ENCODE assay signal across 8 cellular contexts in genomic region chr20:354298-354977, GRCh38. TPM values are rescaled to one million over a fixed set of nuclear protein-coding genes. Genes with fewer than 3 reads are reported as not detected.
A peak's percentile ranks its signal among the peaks of the same experiment; 100 is the strongest.
DNase-seq lines count a peak whose midpoint lies in the region; TF ChIP-seq lines count a peak whose summit lies in the region.

No MANE protein-coding gene starts in this region.

- H2AFZ ChIP-seq in SK-N-SH (ENCODE audit: low read depth): no peak overlapping the region

- no peak for TF ChIP-seq EP300 in SK-N-SH (IDR thresholded peaks at IDR 0.05; ENCODE audit: borderline replicate concordance in 1 of 2, low read depth in 1 of 2, low read length in 1 of 2)

- no peaks in the 10 kb centered on the region for H3K4me1 ChIP-seq in HEK293 (ENCODE audit: control insufficient read depth, insufficient read depth, low read length)
- H3K4me1 ChIP-seq in SK-N-SH (ENCODE audit: control insufficient read depth in 1 of 2, insufficient read depth in 2 of 2, low read depth in 1 of 2, low read length in 1 of 2): no peaks in the 10 kb centered on the region; a peak in 1 of 4 replicates

- H3K27ac ChIP-seq in HEK293 (ENCODE audit: extremely low read depth, low read depth, low read length) (no peak overlapping the region), SK-N-SH (ENCODE audit: low read depth in 2 of 2, low read length in 1 of 2) (no peak overlapping the region; a peak in 1 of 4 replicates)

- no peaks in the 10 kb centered on the region for H4K20me1 ChIP-seq in SK-N-SH (ENCODE audit: insufficient read depth)

- POLR2A ChIA-PET in HEK293 (lab: Yijun Ruan, JAX) (interaction anchor here (1.1 to 1.5 kb wide), 4 partner anchors 53 to 125 kb away, joined by 3 to 8 read pairs (median 4); partner anchors contain the start of gene RBCK1), SK-N-SH (lab: Yijun Ruan, JAX) (interaction anchor here (1.1 kb wide), 1 partner anchor 26 kb away, joined by 4 read pairs; the partner anchor contains the start of gene TRIB3)

- no peaks in the 10 kb centered on the region for H3K79me2 ChIP-seq in SK-N-SH (ENCODE audit: insufficient read depth)

- intact Hi-C loops in cardiac septum (cut with DNase I): loop anchor here (2.0 to 5.0 kb wide), 5 partner anchors 78 to 383 kb away; partner anchors contain the start of gene TBC1D20

- H3K9ac ChIP-seq in SK-N-SH: no peak overlapping the region

- H3K9me3 ChIP-seq in HEK293 (ENCODE audit: control insufficient read depth, insufficient read depth, low read depth, low read length) (no peaks in the 10 kb centered on the region), SK-N-SH (no peaks in the 10 kb centered on the region)

- CTCF ChIA-PET in HEK293 (lab: Yijun Ruan, JAX) (interaction anchor here (0.5 to 5.4 kb wide), 54 partner anchors 8 to 414 kb away, joined by 3 to 88 read pairs (median 4); partner anchors contain the start of genes CSNK2A1, SLC52A3 and TRIB3), SK-N-SH (lab: Yijun Ruan, JAX) (interaction anchor here (0.7 to 7.2 kb wide), 43 partner anchors 9 to 385 kb away, joined by 3 to 94 read pairs (median 5); partner anchors contain the start of genes NRSN2 and SOX12)

- 11% methylated on average over 14 of the region's 14 CpGs for WGBS in SK-N-SH (ENCODE audit: low lambda C conversion rate)

- H3F3A ChIP-seq in SK-N-SH (replicated peaks; ENCODE audit: insufficient read depth): peaks cover 4% of the 10 kb centered on the region

- peaks cover 12% of the 10 kb centered on the region in 2 experiments; a peak in 2 of 3 replicates for H3K36me3 ChIP-seq in HEK293 (ENCODE audit: control insufficient read depth in 2 of 2, insufficient read depth in 1 of 2, low read length in 2 of 2)
- H3K36me3 ChIP-seq in SK-N-SH (replicated peaks in 1 of 2; ENCODE audit: control insufficient read depth in 1 of 2, insufficient read depth in 2 of 2, low read length in 1 of 2): peaks cover 0 to 18% of the 10 kb centered on the region in 2 experiments

- H3K27me3 ChIP-seq in SK-N-SH (ENCODE audit: insufficient read depth): no peaks in the 10 kb centered on the region

- peak; percentile 94 for TF ChIP-seq CTCF in HEK293 (tag by site-specific recombination; IDR thresholded peaks at IDR 0.05)
- TF ChIP-seq CTCF in SK-N-SH (IDR thresholded peaks at IDR 0.05): peak; percentile 91

- no peaks in the 10 kb centered on the region for H3K9me2 ChIP-seq in SK-N-SH

- peak; percentile 96 for TF ChIP-seq RAD21 in SK-N-SH (IDR thresholded peaks at IDR 0.05; ENCODE audit: low read length)

- H3K4me3 ChIP-seq in HEK293 (ENCODE audit: low read depth, low read length) (no peak overlapping the region), SK-N-SH (ENCODE audit: low read depth in 2 of 2, low read length in 1 of 2) (peak overlapping the region in 1 of 2 experiments; percentile 54; a peak in 1 of 4 replicates)

- peak; percentile 55 for DNase-seq in GDM1 (lab: John Stamatoyannopoulos, UW)
- DNase-seq in NCI-H1092 treated with DMSO at 0.1 percent for 48 hours (lab: John Stamatoyannopoulos, UW): peak; percentile 81
- DNase-seq in SK-N-SH: peak; percentile 90
- DNase-seq in activated naive CD4-positive, alpha-beta T cell treated with anti-CD3 and anti-CD28 coated beads, Interleukin-2, amount 50 U/mL, for 16 hours: peak; percentile 79
- peak; percentile 83 for DNase-seq in cardiac septum (ENCODE audit: low spot score)
- DNase-seq in renal cortical epithelial cell (ENCODE audit: low read depth): peak; percentile 54
- DNase-seq in cortex of kidney (lab: John Stamatoyannopoulos, UW): no peak

- H3K4me2 ChIP-seq in SK-N-SH: no peak overlapping the region

TF ChIP-seq in HEK293, 187 proteins besides CTCF, POLR2A, EP300 and RAD21 (continues in another document):
- peak; percentile 34; the same call in 1 of the 2 replicates for TF ChIP-seq ZBTB6 (tag by site-specific recombination; IDR thresholded peaks at IDR 0.05)
- TF ChIP-seq KLF8 (tag by site-specific recombination; IDR thresholded peaks at IDR 0.05): peak; percentile 40; the same call in 1 of the 2 replicates
- TF ChIP-seq ZBTB7A (tag by site-specific recombination; IDR thresholded peaks at IDR 0.05; ENCODE audit: low read depth): 0 out of 2 replicates have a peak, but pooled peaks have one; percentile 7
- TF ChIP-seq PATZ1 (tag by site-specific recombination; IDR thresholded peaks at IDR 0.05): peak; percentile 61

TF ChIP-seq in SK-N-SH, 30 proteins besides CTCF, POLR2A, EP300 and RAD21:
- TF ChIP-seq CHD2 (IDR thresholded peaks at IDR 0.05; ENCODE audit: low read length, partially characterized antibody) (peak; percentile 43), SMC3 (IDR thresholded peaks at IDR 0.05; ENCODE audit: low read depth, low read length) (peak; percentile 84), POLR2AphosphoS5 (IDR thresholded peaks at IDR 0.05; ENCODE audit: low read depth, low read length) (peak; percentile 24; the same call in 1 of the 2 replicates), GABPA (IDR thresholded peaks at IDR 0.05; ENCODE audit: low read depth) (no peak)
TF ChIP-seq in SK-N-SH: peak in this region for 3.

RNA-seq across cellular contexts. Expression of gene NRSN2, which starts 7.5 kb away (rescaled TPM):
- polyA plus RNA-seq in SK-N-SH (2012; rRNA removed): 88.6 and 146 TPM in 2 replicates
- 54.7 and 100 TPM in 2 replicates for polyA plus RNA-seq in SK-N-SH (2012; cell fraction: cytosol; rRNA removed)
- 63.6 and 88.9 TPM in 2 replicates for polyA plus RNA-seq in SK-N-SH (2012; cell fraction: nucleus; rRNA removed)
- total RNA-seq in cardiac septum: 23.9 TPM
- 23.8 and 77.9 TPM in 2 replicates for total RNA-seq in renal cortical epithelial cell

RNA-seq across cellular contexts. Expression of gene TRIB3, which starts 26.1 kb away (rescaled TPM):
- polyA plus RNA-seq in SK-N-SH (2012; rRNA removed): 13.2 and 16.6 TPM in 2 replicates
- polyA plus RNA-seq in SK-N-SH (2012; cell fraction: cytosol; rRNA removed): 7.2 and 12.0 TPM in 2 replicates
- 14.4 and 14.8 TPM in 2 replicates for polyA plus RNA-seq in SK-N-SH (2012; cell fraction: nucleus; rRNA removed)
- total RNA-seq in cardiac septum (1.3 TPM), renal cortical epithelial cell (22.0 and 114 TPM in 2 replicates)

RNA-seq across cellular contexts. Expression of gene SOX12, which starts 29.1 kb away (rescaled TPM):
- polyA plus RNA-seq in SK-N-SH (2012; rRNA removed): 7.0 and 11.3 TPM in 2 replicates
- 7.9 and 10.8 TPM in 2 replicates for polyA plus RNA-seq in SK-N-SH (2012; cell fraction: cytosol; rRNA removed)
- 44.6 and 55.2 TPM in 2 replicates for polyA plus RNA-seq in SK-N-SH (2012; cell fraction: nucleus; rRNA removed)
- total RNA-seq in cardiac septum (10.6 TPM), renal cortical epithelial cell (2.6 and 12.7 TPM in 2 replicates)

RNA-seq across cellular contexts. Expression of gene RBCK1, which starts 53.7 kb away (rescaled TPM):
- 94.3 and 105 TPM in 2 replicates for polyA plus RNA-seq in SK-N-SH (2012; rRNA removed)
- 55.2 and 70.2 TPM in 2 replicates for polyA plus RNA-seq in SK-N-SH (2012; cell fraction: cytosol; rRNA removed)
- polyA plus RNA-seq in SK-N-SH (2012; cell fraction: nucleus; rRNA removed): 264 and 271 TPM in 2 replicates
- total RNA-seq in cardiac septum: 44.3 TPM
- total RNA-seq in renal cortical epithelial cell: 114 and 166 TPM in 2 replicates

RNA-seq across cellular contexts. Expression of gene ZCCHC3, which starts 57.1 kb away (rescaled TPM):
- polyA plus RNA-seq in SK-N-SH (2012; rRNA removed): 9.0 and 9.5 TPM in 2 replicates
- polyA plus RNA-seq in SK-N-SH (2012; cell fraction: cytosol; rRNA removed): 8.7 and 10.1 TPM in 2 replicates
- 9.4 and 10.3 TPM in 2 replicates for polyA plus RNA-seq in SK-N-SH (2012; cell fraction: nucleus; rRNA removed)
- total RNA-seq in cardiac septum: 10.4 TPM
- 6.6 and 14.4 TPM in 2 replicates for total RNA-seq in renal cortical epithelial cell
